Comparison of ENCODE assay signal across 5 cellular contexts in genomic region chr9:62848258-62848657, GRCh38.
DNase-seq lines count a peak whose midpoint lies in the region; ATAC-seq and TF ChIP-seq lines count a peak whose summit lies in the region.
"Not testable (repeated sequence)": the region's sequence is repeated elsewhere in the genome, so short reads cannot be mapped to it uniquely, and the experiment has no call there.

No MANE protein-coding gene starts in this region.

- not testable (repeated sequence) for H3K36me3 ChIP-seq in mucosa of descending colon (ENCODE audit: low read depth); sigmoid colon; aorta (ENCODE audit: control insufficient read depth in 1 of 2, insufficient read depth in 2 of 2, low read length in 1 of 2)

- H3K27ac ChIP-seq in sigmoid colon; aorta (ENCODE audit: low read depth in 1 of 2, low read length in 2 of 2): not testable (repeated sequence)

- H3K4me3 Mint-ChIP-seq in natural killer cell treated with Interleukin-12 subunit alpha and Interleukin-12 subunit beta and Interleukin-15 and Interleukin-18, amount 100 ng/mL, for 72 hours: not testable (repeated sequence)

- peaks cover 3 to 33% (median 9%) of the 10 kb centered on the region in 3 donors for H3K27me3 ChIP-seq in sigmoid colon
- H3K27me3 ChIP-seq in aorta (ENCODE audit: control insufficient read depth in 1 of 2, insufficient read depth in 2 of 2, low read length in 1 of 2): not testable (repeated sequence)

- not testable (repeated sequence) for H3K27ac Mint-ChIP-seq in natural killer cell treated with Interleukin-12 subunit alpha and Interleukin-12 subunit beta and Interleukin-15 and Interleukin-18, amount 100 ng/mL, for 72 hours

- peak; percentile 17 for ATAC-seq in mucosa of descending colon
- peak; percentile 4 to 56 for ATAC-seq in natural killer cell treated with Interleukin-12 subunit alpha and Interleukin-12 subunit beta and Interleukin-15 and Interleukin-18, amount 100 ng/mL, for 72 hours
- ATAC-seq in aorta (ENCODE audit: low FRiP score): peak; percentile 2

- not testable (repeated sequence) for DNase-seq in mucosa of descending colon; natural killer cell treated with Interleukin-12 subunit alpha and Interleukin-12 subunit beta and Interleukin-15 and Interleukin-18, amount 100 ng/mL, for 72 hours (ENCODE audit: low spot score); aorta
- DNase-seq in posterior vena cava (ENCODE audit: low spot score) (peak; percentile 50), sigmoid colon (peak; percentile 43)

- 52 to 59% methylated on average over 1 of the region's 2 CpGs for WGBS in sigmoid colon, 2 donors
- WGBS in aorta, 2 donors: 57 to 71% methylated on average over 1 of the region's 2 CpGs

- not testable (repeated sequence) for H3K36me3 Mint-ChIP-seq in natural killer cell treated with Interleukin-12 subunit alpha and Interleukin-12 subunit beta and Interleukin-15 and Interleukin-18, amount 100 ng/mL, for 72 hours

- H3K9me3 Mint-ChIP-seq in natural killer cell treated with Interleukin-12 subunit alpha and Interleukin-12 subunit beta and Interleukin-15 and Interleukin-18, amount 100 ng/mL, for 72 hours: not testable (repeated sequence)

- intact Hi-C loops in mucosa of descending colon (cut with DNase I, micrococcal nuclease); posterior vena cava (cut with DNase I); sigmoid colon (cut with DNase I); aorta (cut with DNase I): not testable (repeated sequence)

- not testable (repeated sequence) for H3K4me3 ChIP-seq in mucosa of descending colon; sigmoid colon; aorta (ENCODE audit: low read length in 2 of 2)

- TF ChIP-seq EP300 in sigmoid colon (IDR thresholded peaks at IDR 0.05): not testable (repeated sequence)

- peaks cover 8 to 16% of the 10 kb centered on the region in 2 donors for H3K27me3 Mint-ChIP-seq in natural killer cell treated with Interleukin-12 subunit alpha and Interleukin-12 subunit beta and Interleukin-15 and Interleukin-18, amount 100 ng/mL, for 72 hours

- TF ChIP-seq POLR2A in sigmoid colon (IDR thresholded peaks at IDR 0.05): not testable (repeated sequence)

- TF ChIP-seq CTCF in mucosa of descending colon (IDR thresholded peaks at IDR 0.05); sigmoid colon (IDR thresholded peaks at IDR 0.05): not testable (repeated sequence)

- H3K4me1 ChIP-seq in mucosa of descending colon (ENCODE audit: low read depth); sigmoid colon; aorta (ENCODE audit: control insufficient read depth in 1 of 2, insufficient read depth in 2 of 2, low read length in 2 of 2): not testable (repeated sequence)

- not testable (repeated sequence) for H3K4me1 Mint-ChIP-seq in natural killer cell treated with Interleukin-12 subunit alpha and Interleukin-12 subunit beta and Interleukin-15 and Interleukin-18, amount 100 ng/mL, for 72 hours (ENCODE audit: low read depth in 2 of 2)

- H3K9me3 ChIP-seq in mucosa of descending colon; sigmoid colon; aorta (ENCODE audit: control insufficient read depth, low read length): not testable (repeated sequence)
